19 cellular contexts compared by ENCODE assay signal in genomic region chr6:142015011-142015410, GRCh38.
A peak's percentile ranks its signal among the peaks of the same experiment; 100 is the strongest.
DNase-seq lines count a peak whose midpoint lies in the region; ATAC-seq, FAIRE-seq and TF ChIP-seq lines count a peak whose summit lies in the region.
"Had no signal": no experiment of that assay in that cellular context is flagged by ENCODE, and none has a peak within 500 bp of the region (broad histone marks: within the 10 kb centered on the region; RNA-seq: fewer than 3 reads in every experiment).

No MANE protein-coding gene starts in this region.

- no peak for ATAC-seq in CD4-positive, alpha-beta T cell (ENCODE audit: poor library complexity)
- ATAC-seq: esophagus mucosa; left ventricle myocardium superior; natural killer cell treated with Interleukin-12 subunit alpha and Interleukin-12 subunit beta and Interleukin-15 and Interleukin-18, amount 100 ng/mL, for 72 hours had no signal

- H2AFZ ChIP-seq in H1 (ENCODE audit: low read length) (0 out of 2 replicates have a peak overlapping the region, but pooled peaks have one; percentile 13), mesenchymal stem cell (ENCODE audit: low read depth, low read length) (no peak overlapping the region)

- H3K4ac ChIP-seq in H1 (replicated peaks; ENCODE audit: insufficient read length, low read depth, low read length) (no peak overlapping the region), mesenchymal stem cell (ENCODE audit: low read depth in 1 of 2, low read length in 2 of 2) (no peak overlapping the region)

- H3K9me3 ChIP-seq in AG04450 (ENCODE audit: control insufficient read depth, insufficient read depth, low read length) = no peaks in the 10 kb centered on the region
- no peaks in the 10 kb centered on the region for H3K9me3 ChIP-seq in H1 (ENCODE audit: insufficient read depth in 2 of 2, low read depth in 1 of 2, low read length in 1 of 2)
- no peaks in the 10 kb centered on the region for H3K9me3 ChIP-seq in mesenchymal stem cell (ENCODE audit: control insufficient read depth, low read length)
- H3K9me3 ChIP-seq in CD8-positive, alpha-beta memory T cell (ENCODE audit: low read length) = no peaks in the 10 kb centered on the region
- H3K9me3 ChIP-seq in CD4-positive, alpha-beta T cell (ENCODE audit: control insufficient read depth, low read length) = no peaks in the 10 kb centered on the region
- H3K9me3 ChIP-seq: tibial artery had no signal

- peak overlapping the region; percentile 77 for H3K27ac ChIP-seq in AG04450 (ENCODE audit: low read depth, low read length)
- H3K27ac ChIP-seq in H1 (ENCODE audit: low read depth, low read length) = peak overlapping the region; percentile 48; the same call in 1 of the 2 replicates
- H3K27ac ChIP-seq in mesenchymal stem cell (ENCODE audit: low read length, poor library complexity, severe bottlenecking) = peak overlapping the region; percentile 93
- H3K27ac ChIP-seq in CD8-positive, alpha-beta memory T cell (ENCODE audit: low read depth, low read length) = no peak overlapping the region
- H3K27ac ChIP-seq in CD4-positive, alpha-beta T cell (ENCODE audit: low read depth, low read length) = no peak overlapping the region
- H3K27ac ChIP-seq: tibial artery had no signal

- H2BK5ac ChIP-seq in H1 (ENCODE audit: low read depth, low read length) = peak overlapping the region; percentile 60; the same call in 1 of the 2 replicates
- H2BK5ac ChIP-seq in mesenchymal stem cell (ENCODE audit: low read depth, low read length, poor library complexity, severe bottlenecking) = peak overlapping the region; percentile 73

- no peak overlapping the region; the same call in 1 of the 2 replicates for H2BK20ac ChIP-seq in H1 (ENCODE audit: low read length)

- H3K36me3 ChIP-seq in H1 (ENCODE audit: control insufficient read depth in 2 of 4, insufficient read depth in 4 of 4, low read length in 3 of 4) (no peaks in the 10 kb centered on the region; a peak in 1 of 8 replicates), mesenchymal stem cell (ENCODE audit: control insufficient read depth in 1 of 2, insufficient read depth in 2 of 2, low read depth in 1 of 2, low read length in 2 of 2) (no peaks in the 10 kb centered on the region)
- no peaks in the 10 kb centered on the region for H3K36me3 ChIP-seq in CD8-positive, alpha-beta memory T cell (ENCODE audit: insufficient read depth, low read length)
- H3K36me3 ChIP-seq: tibial artery had no signal

- H3K4me2 ChIP-seq in H1 (ENCODE audit: insufficient read depth in 1 of 2, low read depth in 2 of 2, low read length in 2 of 2) = peak overlapping the region; percentile 33 to 64; a peak in 3 of 4 replicates
- no peak overlapping the region for H3K4me2 ChIP-seq in mesenchymal stem cell (ENCODE audit: low read length, poor library complexity, severe bottlenecking)

- intact Hi-C loops in CD4-positive, alpha-beta T cell (cut with DNase I, micrococcal nuclease) = no loop called here

- TF ChIP-seq EP300 in H1 (IDR thresholded peaks at IDR 0.05; ENCODE audit: borderline replicate concordance in 1 of 2, low read depth in 2 of 2, low read length in 2 of 2) = no peak

- H3K79me2 ChIP-seq in H1 (ENCODE audit: control insufficient read depth in 1 of 2, insufficient read depth in 2 of 2, low read length in 2 of 2) = peaks cover 0 to 9% of the 10 kb centered on the region in 2 experiments; a peak in 2 of 4 replicates

- no peak overlapping the region for H2BK15ac ChIP-seq in H1 (ENCODE audit: low read length)
- H2BK15ac ChIP-seq in mesenchymal stem cell (ENCODE audit: low read depth, poor library complexity, severe bottlenecking) = peak overlapping the region; percentile 69

- no peak overlapping the region for H3K56ac ChIP-seq in H1 (replicated peaks; ENCODE audit: insufficient read length, low read depth, low read length)

- H3K23ac ChIP-seq in H1 (ENCODE audit: insufficient read length) (no peak overlapping the region), mesenchymal stem cell (ENCODE audit: low read length in 2 of 2) (no peak overlapping the region)

- H3K27me3 ChIP-seq in AG04450 (ENCODE audit: control insufficient read depth, insufficient read depth, low read length) = no peaks in the 10 kb centered on the region
- no peaks in the 10 kb centered on the region for H3K27me3 ChIP-seq in H1 (replicated peaks in 1 of 4; ENCODE audit: control insufficient read depth in 3 of 4, extremely low read depth in 1 of 4, insufficient read depth in 3 of 4, low read length in 3 of 4)
- no peaks in the 10 kb centered on the region for H3K27me3 ChIP-seq in mesenchymal stem cell (ENCODE audit: control insufficient read depth in 1 of 2, insufficient read depth in 1 of 2, low read length in 2 of 2)
- no peaks in the 10 kb centered on the region for H3K27me3 ChIP-seq in CD8-positive, alpha-beta memory T cell (ENCODE audit: insufficient read depth, low read length, poor library complexity, severe bottlenecking)
- H3K27me3 ChIP-seq in CD4-positive, alpha-beta T cell (ENCODE audit: control insufficient read depth, insufficient read depth, low read length) = no peaks in the 10 kb centered on the region
- H3K27me3 ChIP-seq: tibial artery had no signal

- no peaks in the 10 kb centered on the region for H4K20me1 ChIP-seq in H1 (replicated peaks in 1 of 2; ENCODE audit: control insufficient read depth in 1 of 2, insufficient read depth in 2 of 2, low read length in 2 of 2)

- H4K91ac ChIP-seq in H1 (replicated peaks; ENCODE audit: insufficient read length, low read length) = no peak overlapping the region
- H4K91ac ChIP-seq in mesenchymal stem cell (ENCODE audit: low read length) = no peak overlapping the region

- no peak overlapping the region for H3K27ac Mint-ChIP-seq in CD8-positive, alpha-beta memory T cell
- H3K27ac Mint-ChIP-seq in CD4-positive, alpha-beta T cell = no peak overlapping the region
- H3K27ac Mint-ChIP-seq: natural killer cell treated with Interleukin-12 subunit alpha and Interleukin-12 subunit beta and Interleukin-15 and Interleukin-18, amount 100 ng/mL, for 72 hours had no signal

- H3K9me3 Mint-ChIP-seq in CD8-positive, alpha-beta memory T cell = no peaks in the 10 kb centered on the region
- H3K9me3 Mint-ChIP-seq in CD4-positive, alpha-beta T cell = no peaks in the 10 kb centered on the region

- TF ChIP-seq CTCF in AG04450 (IDR thresholded peaks at IDR 0.05; ENCODE audit: low read depth, low read length) (no peak), H1 (IDR thresholded peaks at IDR 0.05; ENCODE audit: control extremely low read depth in 1 of 3, insufficient read depth in 1 of 3, low read depth in 1 of 3, low read length in 3 of 3) (no peak)
- no peak for TF ChIP-seq CTCF in CD4-positive, alpha-beta T cell (IDR thresholded peaks at IDR 0.05)

- H3K4me3 ChIP-seq in AG04450 (ENCODE audit: low read depth, low read length) (peak overlapping the region; percentile 43), H1 (ENCODE audit: extremely low read depth in 1 of 4, insufficient read depth in 2 of 4, low read depth in 3 of 4, low read length in 4 of 4) (peak overlapping the region in 1 of 4 experiments; percentile 49; a peak in 2 of 8 replicates), mesenchymal stem cell (ENCODE audit: insufficient read depth in 1 of 2, low read depth in 1 of 2, low read length in 2 of 2) (peak overlapping the region in 1 of 2 experiments; percentile 45)
- H3K4me3 ChIP-seq in CD8-positive, alpha-beta memory T cell (ENCODE audit: low read length) = no peak overlapping the region
- H3K4me3 ChIP-seq: tibial artery had no signal

- H3K14ac ChIP-seq in H1 (ENCODE audit: insufficient read length) (no peak overlapping the region), mesenchymal stem cell (ENCODE audit: low read length in 2 of 2) (no peak overlapping the region)

- no peak overlapping the region for H2BK120ac ChIP-seq in H1 (replicated peaks; ENCODE audit: low read depth, low read length)
- H2BK120ac ChIP-seq in mesenchymal stem cell (ENCODE audit: low read depth, low read length) = peak overlapping the region; percentile 49

- POLR2A ChIA-PET in AG04450 (lab: Yijun Ruan, JAX) = no interaction called here
- POLR2A ChIA-PET in H1 (lab: Charles Lee; ENCODE audit: partially characterized antibody) = interaction anchor here (1.2 to 1.4 kb wide), 2 partner anchors 10 to 26 kb away, joined by 4 to 5 read pairs; no protein-coding TSS in a partner anchor
- POLR2A ChIA-PET in CD8-positive, alpha-beta memory T cell (lab: Charles Lee) = no interaction called here
- POLR2A ChIA-PET in CD4-positive, alpha-beta T cell (lab: Charles Lee) = no interaction called here

- H3K18ac ChIP-seq in H1 (ENCODE audit: extremely low read depth, low read length) (no peak overlapping the region), mesenchymal stem cell (ENCODE audit: low read depth in 1 of 2, low read length in 2 of 2) (peak overlapping the region in 1 of 2 experiments; percentile 79)

- peak overlapping the region in 1 of 4 experiments; percentile 23; a peak in 2 of 7 replicates for H3K9ac ChIP-seq in H1 (replicated peaks in 1 of 4; ENCODE audit: extremely low read depth in 1 of 4, low read depth in 3 of 4, low read length in 3 of 4)
- peak overlapping the region; percentile 89 for H3K9ac ChIP-seq in mesenchymal stem cell (ENCODE audit: low read length)

- DNase-seq in AG04450 (ENCODE audit: low read depth, low spot score) (no peak), M059J (ENCODE audit: low read depth) (peak; percentile 45), H1 (ENCODE audit: low read depth in 1 of 2, low spot score in 2 of 2) (no peak), mesenchymal stem cell (peak; percentile 14), kidney tubule cell (ENCODE audit: low spot score) (no peak)
- DNase-seq in CD8-positive, alpha-beta memory T cell = no peak
- DNase-seq in CD4-positive, alpha-beta T cell = no peak
- DNase-seq in activated naive CD4-positive, alpha-beta T cell (lab: John Stamatoyannopoulos, UW) = no peak
- DNase-seq: activated CD4-positive, alpha-beta T cell treated with anti-CD3 and anti-CD28 coated beads for 48 hours; activated T-cell treated with anti-CD3 and anti-CD28 coated beads, Interleukin-2, amount 50 U/mL, for 48 hours; hippocampal formation; left ventricle myocardium superior; NCI-H774; RPMI8226; stimulated activated CD4-positive, alpha-beta T cell treated with anti-CD3 and anti-CD28 coated beads, Interleukin-2, amount 100 ng/mL, for 24 hours; T-helper 2 cell; tibial artery had no signal

- WGBS in H1 (ENCODE audit: extremely low coverage in 1 of 2, insufficient coverage in 1 of 2, insufficient read length in 1 of 2, insufficient replicate concordance in 2 of 2, low coverage in 1 of 2, low lambda C conversion rate in 2 of 2, missing lambda C conversion rate in 1 of 2), 2 experiments = 9% methylated on average over 5 of the region's 5 CpGs; no CpG with 5 or more reads in 1 of the 2 experiments
- 0% methylated on average over 4 of the region's 5 CpGs for WGBS in mesenchymal stem cell

- H2AK5ac ChIP-seq in H1 (ENCODE audit: low read depth, low read length) = no peak overlapping the region
- H2AK5ac ChIP-seq in mesenchymal stem cell (ENCODE audit: low read length, severe bottlenecking) = no peak overlapping the region

- CTCF ChIA-PET in AG04450 (lab: Charles Lee) = interaction anchor here (0.9 kb wide), 1 partner anchor 25 kb away, joined by 3 read pairs; no protein-coding TSS in a partner anchor
- CTCF ChIA-PET in H1 (lab: Charles Lee; ENCODE audit: partially characterized antibody) = no interaction called here
- CTCF ChIA-PET in CD8-positive, alpha-beta memory T cell (lab: Charles Lee) = no interaction called here
- CTCF ChIA-PET in CD4-positive, alpha-beta T cell (lab: Charles Lee) = no interaction called here

- H3K4me1 Mint-ChIP-seq in CD8-positive, alpha-beta memory T cell = peaks cover 0 to 4% (median 0%) of the 10 kb centered on the region in 3 donors
- H3K4me1 Mint-ChIP-seq in CD4-positive, alpha-beta T cell (ENCODE audit: low read depth) = no peaks in the 10 kb centered on the region

- no peaks in the 10 kb centered on the region for H3K23me2 ChIP-seq in H1 (ENCODE audit: low read depth, low read length)

- no peak for TF ChIP-seq POLR2A in H1 (IDR thresholded peaks at IDR 0.05; ENCODE audit: control extremely low read depth in 1 of 2, low read depth in 2 of 2, low read length in 2 of 2)

- H3K4me1 ChIP-seq in H1 (replicated peaks in 1 of 4; ENCODE audit: control insufficient read depth in 3 of 4, insufficient read depth in 4 of 4, low read length in 3 of 4) = peaks cover 2 to 7% (median 5%) of the 10 kb centered on the region in 4 experiments; a peak in 4 of 7 replicates
- peaks cover 1% of the 10 kb centered on the region for H3K4me1 ChIP-seq in mesenchymal stem cell (ENCODE audit: control insufficient read depth, insufficient read depth, low read depth, low read length)
- H3K4me1 ChIP-seq in CD8-positive, alpha-beta memory T cell (ENCODE audit: insufficient read depth, low read length) = no peaks in the 10 kb centered on the region

- H3K79me1 ChIP-seq in H1 (ENCODE audit: low read depth, low read length) = no peaks in the 10 kb centered on the region
- H3K79me1 ChIP-seq in mesenchymal stem cell (replicated peaks; ENCODE audit: low read length, poor library complexity, severe bottlenecking) = no peaks in the 10 kb centered on the region

- H2BK12ac ChIP-seq in H1 (ENCODE audit: low read depth, low read length) (no peak overlapping the region), mesenchymal stem cell (ENCODE audit: low read length in 2 of 2) (peak overlapping the region in 1 of 2 experiments; percentile 39)

- no peaks in the 10 kb centered on the region for H3K36me3 Mint-ChIP-seq in CD8-positive, alpha-beta memory T cell
- H3K36me3 Mint-ChIP-seq in CD4-positive, alpha-beta T cell (ENCODE audit: low read depth) = no peaks in the 10 kb centered on the region
- H3K36me3 Mint-ChIP-seq: natural killer cell treated with Interleukin-12 subunit alpha and Interleukin-12 subunit beta and Interleukin-15 and Interleukin-18, amount 100 ng/mL, for 72 hours had no signal

- no peak overlapping the region for H3K4me3 Mint-ChIP-seq in CD8-positive, alpha-beta memory T cell
- no peak overlapping the region for H3K4me3 Mint-ChIP-seq in CD4-positive, alpha-beta T cell
- H3K4me3 Mint-ChIP-seq: natural killer cell treated with Interleukin-12 subunit alpha and Interleukin-12 subunit beta and Interleukin-15 and Interleukin-18, amount 100 ng/mL, for 72 hours had no signal

- no peak overlapping the region for H4K5ac ChIP-seq in H1 (ENCODE audit: insufficient read length, low read depth, low read length)

- no peak overlapping the region for H4K8ac ChIP-seq in H1 (ENCODE audit: extremely low read depth, insufficient read depth, low read length)
- H4K8ac ChIP-seq in mesenchymal stem cell (ENCODE audit: low read length) = no peak overlapping the region

- FAIRE-seq in H1 (lab: Jason Lieb, UNC) = no peak

- peaks cover 0 to 3% of the 10 kb centered on the region in 2 donors for H3K27me3 Mint-ChIP-seq in CD8-positive, alpha-beta memory T cell
- peaks cover 12% of the 10 kb centered on the region for H3K27me3 Mint-ChIP-seq in CD4-positive, alpha-beta T cell
- H3K27me3 Mint-ChIP-seq: natural killer cell treated with Interleukin-12 subunit alpha and Interleukin-12 subunit beta and Interleukin-15 and Interleukin-18, amount 100 ng/mL, for 72 hours had no signal

- no peak for TF ChIP-seq RAD21 in H1 (IDR thresholded peaks at IDR 0.05 in 1 of 2, conservative IDR thresholded peaks at IDR 0.05 in 1 of 2; ENCODE audit: low read depth in 2 of 2, low read length in 2 of 2)

Comparison
In these comparisons a context has a peak if more than half of its experiments do, and no peak if none do; other contexts are left out.
1. DNase-seq: peak in M059J (single experiment) and mesenchymal stem cell (single experiment); none in AG04450 (single experiment), H1 (0 of 2), CD8-positive, alpha-beta memory T cell (0 of 5), kidney tubule cell (single experiment), CD4-positive, alpha-beta T cell (0 of 10) and activated naive CD4-positive, alpha-beta T cell (0 of 4).
2. H3K27ac ChIP-seq: peak in AG04450 (single experiment), H1 (single experiment) and mesenchymal stem cell (single experiment); none in CD8-positive, alpha-beta memory T cell (single experiment) and CD4-positive, alpha-beta T cell (single experiment).